12 cellular contexts compared by ENCODE assay signal in genomic region chr6:43012364-43012763, GRCh38. TPM values are rescaled to one million over a fixed set of nuclear protein-coding genes. Genes with fewer than 3 reads are reported as not detected.
A peak's percentile ranks its signal among the peaks of the same experiment; 100 is the strongest.
DNase-seq lines count a peak whose midpoint lies in the region; ATAC-seq, FAIRE-seq and TF ChIP-seq lines count a peak whose summit lies in the region.
"Had no signal": no experiment of that assay in that cellular context is flagged by ENCODE, and none has a peak within 500 bp of the region (broad histone marks: within the 10 kb centered on the region; RNA-seq: fewer than 3 reads in every experiment).

No MANE protein-coding gene starts in this region.

- H4K20me1 ChIP-seq in KMS-11 (ENCODE audit: insufficient read depth), result no peaks in the 10 kb centered on the region

- H3K9ac ChIP-seq in KMS-11, result no peak overlapping the region

- peaks cover 39% of the 10 kb centered on the region for H3K4me1 Mint-ChIP-seq in CD14-positive monocyte
- peaks cover 32% of the 10 kb centered on the region for H3K4me1 Mint-ChIP-seq in MCF 10A (ENCODE audit: insufficient read depth, unreplicated experiment)
- H3K4me1 Mint-ChIP-seq in naive B cell, result peaks cover 47 to 70% (median 62%) of the 10 kb centered on the region in 3 donors

- TF ChIP-seq CTCF in CD14-positive monocyte (IDR thresholded peaks at IDR 0.05) (no peak), KMS-11 (conservative IDR thresholded peaks at IDR 0.05; ENCODE audit: low read depth, low read length) (no peak), MCF 10A (IDR thresholded peaks at IDR 0.05; ENCODE audit: unreplicated experiment) (no peak), pancreas (IDR thresholded peaks at IDR 0.05) (no peak)

- H3K9me3 Mint-ChIP-seq in CD14-positive monocyte (no peaks in the 10 kb centered on the region), MCF 10A (ENCODE audit: unreplicated experiment) (no peaks in the 10 kb centered on the region), naive B cell (no peaks in the 10 kb centered on the region)

- H3K36me3 ChIP-seq in KMS-11 (ENCODE audit: insufficient read depth) (no peaks in the 10 kb centered on the region), pancreas (peaks cover 0 to 32% (median 4%) of the 10 kb centered on the region in 3 donors)
- H3K36me3 ChIP-seq: ovary had no signal

- no peak overlapping the region for H3K4me3 Mint-ChIP-seq in CD14-positive monocyte
- peak overlapping the region; percentile 99 for H3K4me3 Mint-ChIP-seq in MCF 10A (ENCODE audit: unreplicated experiment)
- H3K4me3 Mint-ChIP-seq in naive B cell, result peak overlapping the region; percentile 28 to 99 (median 88)

- H2AFZ ChIP-seq in KMS-11 (ENCODE audit: low read depth), result no peak overlapping the region

- peaks cover 25% of the 10 kb centered on the region; the same call in 1 of the 2 replicates for H3K79me2 ChIP-seq in KMS-11 (ENCODE audit: insufficient read depth, low read depth)

- H3K27me3 ChIP-seq in KMS-11 (ENCODE audit: insufficient read depth, low read depth) (no peaks in the 10 kb centered on the region), pancreas (no peaks in the 10 kb centered on the region)
- H3K27me3 ChIP-seq: esophagus squamous epithelium, ovary had no signal

- H3K27ac ChIP-seq in KMS-11 (no peak overlapping the region), pancreas (no peak overlapping the region)

- intact Hi-C loops in CD14-positive monocyte (cut with micrococcal nuclease) (loop anchor here (5.0 to 10.0 kb wide), 3 partner anchors 35 to 502 kb away; partner anchors contain the start of genes PEX6 (in 2 of the 2), LRRC73 (in 1 of the 2), POLR1C (in 1 of the 2) and YIPF3 (in 1 of the 2)), MCF 10A (cut with micrococcal nuclease) (loop anchor here (5.0 kb wide), 1 partner anchor 40 kb away; the partner anchor contains the start of gene CUL7), pancreas (cut with DNase I) (no loop called here)

- H3K27ac Mint-ChIP-seq in CD14-positive monocyte (peak overlapping the region in 4 of 7 donors; percentile 1 to 42 (median 12)), MCF 10A (ENCODE audit: low read depth, unreplicated experiment) (peak overlapping the region; percentile 99), naive B cell (peak overlapping the region in 4 of 6 donors; percentile 58 to 96 (median 76))

- H3K27me3 Mint-ChIP-seq in CD14-positive monocyte (ENCODE audit: low read depth in 3 of 3) (peaks cover 0 to 3% (median 1%) of the 10 kb centered on the region in 3 donors), MCF 10A (ENCODE audit: insufficient read depth, unreplicated experiment) (no peaks in the 10 kb centered on the region), naive B cell (no peaks in the 10 kb centered on the region)

- no peak overlapping the region for H3K4me3 ChIP-seq in KMS-11 (IDR thresholded peaks at IDR 0.05; ENCODE audit: insufficient read depth, low read depth, low read length)
- no peak overlapping the region for H3K4me3 ChIP-seq in pancreas

- CTCF ChIA-PET in MCF 10A (lab: Yijun Ruan, JAX), result interaction anchor here (1.0 to 2.6 kb wide), 2 partner anchors 112 to 131 kb away, joined by 3 to 12 read pairs; no protein-coding TSS in a partner anchor

- ATAC-seq in naive B cell (ENCODE audit: low read depth in 2 of 2) (no peak), pancreas (no peak), HG03135 (IDR thresholded peaks at IDR 0.05; ENCODE audit: unreplicated experiment) (no peak), HG03378 (IDR thresholded peaks at IDR 0.05; ENCODE audit: unreplicated experiment) (no peak)

- H3K36me3 Mint-ChIP-seq in CD14-positive monocyte (peaks cover 47 to 53% of the 10 kb centered on the region in 2 donors), MCF 10A (ENCODE audit: insufficient read depth, unreplicated experiment) (peaks cover 27% of the 10 kb centered on the region), naive B cell (no peaks in the 10 kb centered on the region)

- POLR2A ChIA-PET in MCF 10A (lab: Yijun Ruan, JAX), result interaction anchor here (0.5 to 5.5 kb wide), 11 partner anchors 9 to 122 kb away, joined by 3 to 53 read pairs (median 30); partner anchors contain the start of genes CNPY3, CUL7, KLC4 and MRPL2

- WGBS in pancreas, 2 donors, result 83 to 91% methylated on average over 6 of the region's 6 CpGs

- H3K4me1 ChIP-seq in KMS-11 (ENCODE audit: low read depth, poor library complexity, severe bottlenecking) (peaks cover 21% of the 10 kb centered on the region), pancreas (peaks cover 0 to 19% (median 4%) of the 10 kb centered on the region in 3 donors)

- TSS peak; percentile 93 for BruUV-seq in MCF 10A (replicated peaks; lab: Mats Ljungman, UMichigan)

- DNase-seq in CD14-positive monocyte (ENCODE audit: low spot score) (no peak), MCF 10A (ENCODE audit: unreplicated experiment) (no peak), naive B cell (no peak), pancreas (no peak), DMS153 (lab: John Stamatoyannopoulos, UW) (no peak)
- DNase-seq: esophagus squamous epithelium, Kasumi-1, OCI-M1, ovary had no signal

- no peak for FAIRE-seq in pancreas (lab: Jason Lieb, UNC)

- peak overlapping the region; percentile 90 for H3K4me2 ChIP-seq in KMS-11

- no peaks in the 10 kb centered on the region for H3K9me3 ChIP-seq in pancreas
- H3K9me3 ChIP-seq: esophagus squamous epithelium, ovary had no signal

RNA-seq across cellular contexts. Expression of gene MEA1, which starts 1.4 kb away (rescaled TPM):
- polyA plus RNA-seq in CD14-positive monocyte (10 to 100 TPM; 58.8 to 59.6 TPM), naive B cell (ENCODE audit: low read depth in 6 of 6) (100 to 1,000 TPM in 4 of 6 donors, 10 to 100 TPM in 2; 91.3 to 172 (median 103) TPM), pancreas (10 to 100 TPM; 44.1 to 48.7 TPM)
- total RNA-seq in MCF 10A (2022) (71.8 and 79.9 TPM in 2 replicates), pancreas (10 to 100 TPM; 16.5 to 26.5 (median 22.6) TPM)

RNA-seq across cellular contexts. Expression of gene KLHDC3, which starts 1.7 kb away (rescaled TPM):
- 100 to 1,000 TPM; 106 to 141 TPM for polyA plus RNA-seq in CD14-positive monocyte
- total RNA-seq in MCF 10A (2022), result 35.6 and 39.2 TPM in 2 replicates
- polyA plus RNA-seq in naive B cell (ENCODE audit: low read depth in 6 of 6), result 100 to 1,000 TPM in 1 of 6 donors, 10 to 100 TPM in 5; 88.7 to 121 (median 92.0) TPM
- 10 to 100 TPM; 19.7 to 40.6 (median 28.0) TPM for total RNA-seq in pancreas
- 10 to 100 TPM; 48.5 to 48.8 TPM for polyA plus RNA-seq in pancreas

RNA-seq across cellular contexts. Expression of gene RRP36, which starts 9.1 kb away (rescaled TPM):
- polyA plus RNA-seq in CD14-positive monocyte (10 to 100 TPM; 43.3 to 52.5 TPM), naive B cell (ENCODE audit: low read depth in 6 of 6) (10 to 100 TPM; 27.8 to 55.0 (median 39.8) TPM), pancreas (10 to 100 TPM; 21.2 to 32.9 TPM)
- total RNA-seq in MCF 10A (2022) (72.8 and 80.4 TPM in 2 replicates), pancreas (10 to 100 TPM; 13.2 to 27.1 (median 22.3) TPM)

RNA-seq across cellular contexts. Expression of gene PPP2R5D, which starts 28.0 kb away (rescaled TPM):
- polyA plus RNA-seq in CD14-positive monocyte (10 to 100 TPM; 10.3 to 14.9 TPM), naive B cell (ENCODE audit: low read depth in 6 of 6) (10 to 100 TPM; 13.6 to 23.8 (median 14.5) TPM), pancreas (10 to 100 TPM; 16.8 to 18.7 TPM)
- total RNA-seq in MCF 10A (2022) (16.5 and 17.9 TPM in 2 replicates), pancreas (10 to 100 TPM in 5 of 6 donors, 1 to 10 TPM in 1; 9.6 to 17.2 (median 11.3) TPM)

RNA-seq across cellular contexts. Expression of gene PEX6, which starts 33.4 kb away (rescaled TPM):
- 10 to 100 TPM; 15.5 to 16.2 TPM for polyA plus RNA-seq in CD14-positive monocyte
- 25.8 and 34.0 TPM in 2 replicates for total RNA-seq in MCF 10A (2022)
- polyA plus RNA-seq in naive B cell (ENCODE audit: low read depth in 6 of 6), result 10 to 100 TPM; 10.6 to 23.5 (median 15.7) TPM
- total RNA-seq in pancreas, result 10 to 100 TPM; 11.4 to 24.3 (median 16.5) TPM
- 10 to 100 TPM; 17.5 to 20.9 TPM for polyA plus RNA-seq in pancreas

Comparison
In these comparisons a context has a peak if more than half of its experiments do, and no peak if none do; other contexts are left out.
1. H3K27ac Mint-ChIP-seq: peak in every context shown above with its lines; median percentile 99 in MCF 10A; 76 in naive B cell; 12 in CD14-positive monocyte.
2. H3K4me3 Mint-ChIP-seq: peak in MCF 10A (single experiment) and naive B cell (8 of 8); none in CD14-positive monocyte (0 of 2).
3. intact Hi-C loops: an anchor here in CD14-positive monocyte (5.0 to 10.0 kb wide) and MCF 10A (5.0 kb wide); none called in pancreas.